Comparison of ENCODE assay signal across 8 cellular contexts in genomic region chr6:30006170-30007131, GRCh38. TPM values are rescaled to one million over a fixed set of nuclear protein-coding genes. Genes with fewer than 3 reads are reported as not detected.
DNase-seq lines count a peak whose midpoint lies in the region; ATAC-seq, FAIRE-seq and TF ChIP-seq lines count a peak whose summit lies in the region.

No MANE protein-coding gene starts in this region.

- peak; percentile 37 for DNase-seq in EH (ENCODE audit: low read depth)
- DNase-seq in activated CD8-positive, alpha-beta memory T cell treated with anti-CD3 and anti-CD28 coated beads for 24 hours = peak; percentile 67
- DNase-seq in fibroblast of pulmonary artery (ENCODE audit: low read depth) = no peak
- DNase-seq in NK-92 treated with Interleukin-12 subunit alpha and Interleukin-12 subunit beta, amount 100 ng/mL, for 24 hours (lab: John Stamatoyannopoulos, UW) = no peak
- DNase-seq in NCI-H345 (lab: John Stamatoyannopoulos, UW) = no peak
- DNase-seq in HTR-8/SVneo (ENCODE audit: insufficient read length, low spot score) = no peak

- TF ChIP-seq CTCF in fibroblast of pulmonary artery (IDR thresholded peaks at IDR 0.05; ENCODE audit: low read length, missing control alignments) = no peak
- no peak for TF ChIP-seq CTCF in neural cell (IDR thresholded peaks at IDR 0.05; ENCODE audit: poor library complexity, severe bottlenecking)

- H3F3A ChIP-seq in neural cell (ENCODE audit: insufficient read depth, low read length, poor library complexity, severe bottlenecking) = no peaks in the 10 kb centered on the region

- H3K9me2 ChIP-seq in neural cell (ENCODE audit: insufficient read depth, low read length) = no peaks in the 10 kb centered on the region

- FAIRE-seq in HTR-8/SVneo (lab: Jason Lieb, UNC) = no peak

- H3K4me3 ChIP-seq in fibroblast of pulmonary artery (replicated peaks; ENCODE audit: low read depth, low read length) = peak overlapping the region; percentile 33
- H3K4me3 ChIP-seq in neural cell (ENCODE audit: low read length) = peak overlapping the region; percentile 51

- no peaks in the 10 kb centered on the region for H3K9me3 ChIP-seq in neural cell (ENCODE audit: low read length)

- no peak overlapping the region for H3K4me2 ChIP-seq in neural cell (ENCODE audit: low read length)

- H3K9ac ChIP-seq in neural cell (ENCODE audit: low read length) = no peak overlapping the region

- H3K36me3 ChIP-seq in neural cell (ENCODE audit: insufficient read depth, low read length) = no peaks in the 10 kb centered on the region

- H4K20me1 ChIP-seq in neural cell (ENCODE audit: insufficient read depth) = no peaks in the 10 kb centered on the region

- TF ChIP-seq EP300 in neural cell (conservative IDR thresholded peaks at IDR 0.05; ENCODE audit: poor library complexity, severe bottlenecking) = no peak

- H2AFZ ChIP-seq in neural cell (ENCODE audit: low read depth, low read length) = no peak overlapping the region

- no peak overlapping the region for H3K27ac ChIP-seq in neural cell (ENCODE audit: low read length)

- H3K79me2 ChIP-seq in neural cell (replicated peaks; ENCODE audit: insufficient read depth, low read length) = no peaks in the 10 kb centered on the region

- no peak for ATAC-seq in GM21576 (IDR thresholded peaks at IDR 0.05; ENCODE audit: unreplicated experiment)

- peaks cover 50% of the 10 kb centered on the region for H3K27me3 ChIP-seq in neural cell (ENCODE audit: insufficient read depth, low read depth, low read length)

- no peak for TF ChIP-seq RAD21 in neural cell (conservative IDR thresholded peaks at IDR 0.05)

TF ChIP-seq in neural cell, 6 proteins besides CTCF, POLR2A, EP300 and RAD21:
- TF ChIP-seq MXI1 (conservative IDR thresholded peaks at IDR 0.05; ENCODE audit: poor library complexity, severe bottlenecking) = no peak
- TF ChIP-seq TAF1 (IDR thresholded peaks at IDR 0.05; ENCODE audit: low read depth) = no peak
- TF ChIP-seq EZH2 (IDR thresholded peaks at IDR 0.05; ENCODE audit: borderline replicate concordance, insufficient read depth, low read length, poor library complexity, severe bottlenecking) = peak; percentile 29
- TF ChIP-seq REST (IDR thresholded peaks at IDR 0.05; ENCODE audit: borderline replicate concordance) = no peak
- TF ChIP-seq POLR2AphosphoS5 (IDR thresholded peaks at IDR 0.05) = no peak

RNA-seq across cellular contexts. Expression of gene POLR1H, which starts 54.6 kb away (rescaled TPM):
- polyA plus RNA-seq in neural cell = 42.8 and 51.4 TPM in 2 replicates
- polyA minus RNA-seq in neural cell = 23.4 and 23.7 TPM in 2 replicates

Comparison
In these comparisons a context has a peak if more than half of its experiments do, and no peak if none do; other contexts are left out.
1. DNase-seq: peak in EH (single experiment) and activated CD8-positive, alpha-beta memory T cell treated with anti-CD3 and anti-CD28 coated beads for 24 hours (single experiment); none in fibroblast of pulmonary artery (single experiment), NK-92 treated with Interleukin-12 subunit alpha and Interleukin-12 subunit beta, amount 100 ng/mL, for 24 hours (single experiment), NCI-H345 (single experiment) and HTR-8/SVneo (single experiment).